Comparison of ENCODE assay signal across 1 cellular context in the genomic region with DNA sequence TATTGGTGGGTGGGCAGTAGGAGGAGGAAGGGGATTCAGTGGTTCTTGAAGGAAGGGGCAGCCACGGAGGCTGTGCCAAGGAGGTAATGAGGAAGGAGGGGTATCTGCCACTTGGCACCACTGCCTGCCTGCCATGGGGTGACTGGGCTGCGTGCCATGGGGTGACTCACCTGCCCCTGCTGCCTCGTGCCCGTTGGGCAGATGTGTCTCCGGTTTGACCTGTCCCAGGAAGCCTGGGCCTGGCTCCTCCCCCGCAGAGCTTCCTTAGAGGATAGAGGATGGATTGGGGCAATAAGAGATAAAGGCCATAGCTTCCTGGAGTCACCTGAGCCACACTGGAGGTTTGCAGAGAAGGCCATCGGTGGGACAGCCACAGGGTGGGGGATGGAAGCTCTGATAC.
A peak's percentile ranks its signal among the peaks of the same experiment; 100 is the strongest.
TF ChIP-seq lines count a peak whose summit lies in the region.

No MANE protein-coding gene starts in this region.

TF ChIP-seq in HEK293, 187 proteins besides CTCF, POLR2A, EP300 and RAD21 (continued from another document):
- TF ChIP-seq, protein P1, sequence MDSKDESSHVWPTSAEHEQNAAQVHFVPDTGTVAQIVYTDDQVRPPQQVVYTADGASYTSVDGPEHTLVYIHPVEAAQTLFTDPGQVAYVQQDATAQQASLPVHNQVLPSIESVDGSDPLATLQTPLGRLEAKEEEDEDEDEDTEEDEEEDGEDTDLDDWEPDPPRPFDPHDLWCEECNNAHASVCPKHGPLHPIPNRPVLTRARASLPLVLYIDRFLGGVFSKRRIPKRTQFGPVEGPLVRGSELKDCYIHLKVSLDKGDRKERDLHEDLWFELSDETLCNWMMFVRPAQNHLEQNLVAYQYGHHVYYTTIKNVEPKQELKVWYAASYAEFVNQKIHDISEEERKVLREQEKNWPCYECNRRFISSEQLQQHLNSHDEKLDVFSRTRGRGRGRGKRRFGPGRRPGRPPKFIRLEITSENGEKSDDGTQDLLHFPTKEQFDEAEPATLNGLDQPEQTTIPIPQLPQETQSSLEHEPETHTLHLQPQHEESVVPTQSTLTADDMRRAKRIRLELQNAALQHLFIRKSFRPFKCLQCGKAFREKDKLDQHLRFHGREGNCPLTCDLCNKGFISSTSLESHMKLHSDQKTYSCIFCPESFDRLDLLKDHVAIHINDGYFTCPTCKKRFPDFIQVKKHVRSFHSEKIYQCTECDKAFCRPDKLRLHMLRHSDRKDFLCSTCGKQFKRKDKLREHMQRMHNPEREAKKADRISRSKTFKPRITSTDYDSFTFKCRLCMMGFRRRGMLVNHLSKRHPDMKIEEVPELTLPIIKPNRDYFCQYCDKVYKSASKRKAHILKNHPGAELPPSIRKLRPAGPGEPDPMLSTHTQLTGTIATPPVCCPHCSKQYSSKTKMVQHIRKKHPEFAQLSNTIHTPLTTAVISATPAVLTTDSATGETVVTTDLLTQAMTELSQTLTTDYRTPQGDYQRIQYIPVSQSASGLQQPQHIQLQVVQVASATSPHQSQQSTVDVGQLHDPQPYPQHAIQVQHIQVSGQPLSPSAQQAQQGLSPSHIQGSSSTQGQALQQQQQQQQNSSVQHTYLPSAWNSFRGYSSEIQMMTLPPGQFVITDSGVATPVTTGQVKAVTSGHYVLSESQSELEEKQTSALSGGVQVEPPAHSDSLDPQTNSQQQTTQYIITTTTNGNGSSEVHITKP (tag by site-specific recombination; IDR thresholded peaks at IDR 0.05), result 0 out of 2 replicates have a peak, but pooled peaks have one; percentile 19
- TF ChIP-seq, protein P2, sequence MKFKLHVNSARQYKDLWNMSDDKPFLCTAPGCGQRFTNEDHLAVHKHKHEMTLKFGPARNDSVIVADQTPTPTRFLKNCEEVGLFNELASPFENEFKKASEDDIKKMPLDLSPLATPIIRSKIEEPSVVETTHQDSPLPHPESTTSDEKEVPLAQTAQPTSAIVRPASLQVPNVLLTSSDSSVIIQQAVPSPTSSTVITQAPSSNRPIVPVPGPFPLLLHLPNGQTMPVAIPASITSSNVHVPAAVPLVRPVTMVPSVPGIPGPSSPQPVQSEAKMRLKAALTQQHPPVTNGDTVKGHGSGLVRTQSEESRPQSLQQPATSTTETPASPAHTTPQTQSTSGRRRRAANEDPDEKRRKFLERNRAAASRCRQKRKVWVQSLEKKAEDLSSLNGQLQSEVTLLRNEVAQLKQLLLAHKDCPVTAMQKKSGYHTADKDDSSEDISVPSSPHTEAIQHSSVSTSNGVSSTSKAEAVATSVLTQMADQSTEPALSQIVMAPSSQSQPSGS (tag by site-specific recombination; IDR thresholded peaks at IDR 0.05; ENCODE audit: low read depth), result no peak
- no peak for TF ChIP-seq ZNF311 (tag by site-specific recombination; IDR thresholded peaks at IDR 0.05; ENCODE audit: borderline replicate concordance)
